Comparison of ENCODE assay signal across 19 cellular contexts in the genomic region with DNA sequence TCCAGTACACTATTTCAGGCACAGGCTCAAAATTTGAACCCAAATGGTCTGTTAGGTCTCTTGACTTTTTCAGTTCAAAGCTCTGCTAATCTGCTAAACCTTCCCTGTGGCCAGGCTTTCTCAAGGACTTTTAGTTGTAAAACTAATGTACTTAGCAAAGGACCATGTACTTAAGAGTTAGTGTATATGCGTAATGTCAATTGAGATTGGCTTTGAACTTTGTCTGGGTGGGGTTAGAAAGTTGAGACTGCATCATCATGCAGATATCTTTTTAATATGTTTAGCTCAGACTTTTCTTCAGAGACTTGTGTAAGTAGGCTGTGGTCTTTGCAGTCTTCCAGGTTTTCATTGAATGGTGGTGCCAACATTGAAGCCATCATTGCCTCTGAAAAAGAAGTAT. TPM values are rescaled to one million over a fixed set of nuclear protein-coding genes. Genes with fewer than 3 reads are reported as not detected.
DNase-seq lines count a peak whose midpoint lies in the region; ATAC-seq, FAIRE-seq and TF ChIP-seq lines count a peak whose summit lies in the region.
"Had no signal": no experiment of that assay in that cellular context is flagged by ENCODE, and none has a peak within 500 bp of the region (broad histone marks: within the 10 kb centered on the region; RNA-seq: fewer than 3 reads in every experiment).

No MANE protein-coding gene starts in this region.

- H3K79me2 ChIP-seq in hepatocyte: no peaks in the 10 kb centered on the region

- DNase-seq in cardiac muscle cell (ENCODE audit: low read depth in 1 of 2, low spot score in 1 of 2) (no peak), left ventricle myocardium superior (no peak), hepatocyte (ENCODE audit: low spot score) (peak; percentile 8), small intestine (peak; percentile 84), NCI-H510A (lab: John Stamatoyannopoulos, UW) (no peak)
- no peak for DNase-seq in effector memory CD4-positive, alpha-beta T cell
- DNase-seq: Caco-2; CD4-positive, CD25-positive, alpha-beta regulatory T cell; CD8-positive, alpha-beta T cell; DMS153; DND-41; GM23248; H7; HCEC 1CT had no signal

- H3K36me3 ChIP-seq in cardiac muscle cell (peaks cover 63% of the 10 kb centered on the region), hepatocyte (replicated peaks; ENCODE audit: insufficient read depth, low read depth) (peaks cover 4% of the 10 kb centered on the region), small intestine (ENCODE audit: control insufficient read depth in 2 of 2, insufficient read depth in 2 of 2, low read length in 2 of 2) (peaks cover 14 to 26% of the 10 kb centered on the region in 2 donors)
- peaks cover 55% of the 10 kb centered on the region for H3K36me3 ChIP-seq in effector memory CD4-positive, alpha-beta T cell (ENCODE audit: control insufficient read depth, insufficient read depth, low read length)

- H3K9me3 ChIP-seq in cardiac muscle cell (ENCODE audit: low read depth) (no peaks in the 10 kb centered on the region), hepatocyte (ENCODE audit: low read depth) (no peaks in the 10 kb centered on the region), small intestine (ENCODE audit: control insufficient read depth, low read depth) (no peaks in the 10 kb centered on the region)
- no peaks in the 10 kb centered on the region for H3K9me3 ChIP-seq in effector memory CD4-positive, alpha-beta T cell (ENCODE audit: control insufficient read depth, low read length)
- H3K9me3 ChIP-seq: BLaER1, Caco-2 had no signal

- TF ChIP-seq CTCF in cardiac muscle cell (IDR thresholded peaks at IDR 0.05; ENCODE audit: low read depth, low read length) (no peak), hepatocyte (IDR thresholded peaks at IDR 0.05; ENCODE audit: poor library complexity) (no peak)

- H3K27ac ChIP-seq in cardiac muscle cell (peak overlapping the region; percentile 29), hepatocyte (peak overlapping the region; percentile 24), small intestine (ENCODE audit: low read depth in 1 of 2, low read length in 1 of 2) (no peak overlapping the region)
- H3K27ac ChIP-seq in effector memory CD4-positive, alpha-beta T cell (ENCODE audit: insufficient read depth, low read length, poor library complexity, severe bottlenecking): no peak overlapping the region
- H3K27ac ChIP-seq: BLaER1, C4-2B, GM23248 had no signal

- WGBS in hepatocyte (ENCODE audit: low lambda C conversion rate, missing lambda C conversion rate): 83% methylated on average over 1 of the region's 1 CpG
- 21 to 75% (median 36%) methylated on average over 1 of the region's 1 CpG for WGBS in small intestine, 3 donors

- no peaks in the 10 kb centered on the region for H4K20me1 ChIP-seq in hepatocyte (ENCODE audit: insufficient read depth, poor library complexity, severe bottlenecking)
- H4K20me1 ChIP-seq: BLaER1 had no signal

- no peak overlapping the region for H3K4me2 ChIP-seq in hepatocyte
- H3K4me2 ChIP-seq: BLaER1 had no signal

- no peaks in the 10 kb centered on the region for H3K9me2 ChIP-seq in hepatocyte (replicated peaks; ENCODE audit: insufficient read depth)

- H3K4me3 ChIP-seq in cardiac muscle cell (no peak overlapping the region), hepatocyte (no peak overlapping the region), small intestine (ENCODE audit: low read depth in 1 of 2, low read length in 2 of 2) (no peak overlapping the region)
- no peak overlapping the region for H3K4me3 ChIP-seq in effector memory CD4-positive, alpha-beta T cell (ENCODE audit: insufficient read depth, low read depth, low read length, poor library complexity, severe bottlenecking)
- H3K4me3 ChIP-seq: BLaER1, GM23248 had no signal

- FAIRE-seq in small intestine (lab: Jason Lieb, UNC): no peak
- FAIRE-seq: G401.6, GM19239, H1 had no signal

- H2AFZ ChIP-seq in hepatocyte: no peak overlapping the region
- H2AFZ ChIP-seq: GM23248 had no signal

- no peaks in the 10 kb centered on the region for H3K27me3 ChIP-seq in cardiac muscle cell
- H3K27me3 ChIP-seq in hepatocyte: no peaks in the 10 kb centered on the region
- H3K27me3 ChIP-seq in small intestine (ENCODE audit: control insufficient read depth in 2 of 2, insufficient read depth in 2 of 2, low read length in 2 of 2): no peaks in the 10 kb centered on the region
- H3K27me3 ChIP-seq in effector memory CD4-positive, alpha-beta T cell (replicated peaks; ENCODE audit: control insufficient read depth, insufficient read depth, low read length, poor library complexity, severe bottlenecking): no peaks in the 10 kb centered on the region
- H3K27me3 ChIP-seq: BLaER1 had no signal

- no peak for ATAC-seq in left ventricle myocardium superior
- ATAC-seq: CD8-positive, alpha-beta T cell had no signal

- intact Hi-C loops in left ventricle myocardium superior (cut with micrococcal nuclease): no loop called here

- H3K4me1 ChIP-seq in cardiac muscle cell (ENCODE audit: low read depth) (no peaks in the 10 kb centered on the region), hepatocyte (ENCODE audit: insufficient read depth) (no peaks in the 10 kb centered on the region), small intestine (ENCODE audit: control insufficient read depth in 2 of 2, insufficient read depth in 1 of 2, low read depth in 1 of 2, low read length in 1 of 2) (no peaks in the 10 kb centered on the region)
- H3K4me1 ChIP-seq in effector memory CD4-positive, alpha-beta T cell (ENCODE audit: control insufficient read depth, insufficient read depth, low read length, poor library complexity, severe bottlenecking): no peaks in the 10 kb centered on the region
- H3K4me1 ChIP-seq: BLaER1, Caco-2 had no signal

RNA-seq across cellular contexts. Expression of gene CYP51A1, which starts 33.8 kb away (rescaled TPM):
- total RNA-seq in cardiac muscle cell (41.0 and 94.4 TPM in 2 replicates), left ventricle myocardium superior (17.6 TPM), hepatocyte (414 and 425 TPM in 2 replicates)
- polyA plus RNA-seq in cardiac muscle cell (70.0 and 116 TPM in 2 replicates), hepatocyte (155 and 200 TPM in 2 replicates), small intestine (10 to 100 TPM in 2 of 3 donors, 1 to 10 TPM in 1; 9.7 to 92.5 (median 15.7) TPM)

Comparison
In these comparisons a context has a peak if more than half of its experiments do, and no peak if none do; other contexts are left out.
1. DNase-seq: peak in hepatocyte (single experiment) and small intestine (single experiment); none in cardiac muscle cell (0 of 2), left ventricle myocardium superior (single experiment), effector memory CD4-positive, alpha-beta T cell (0 of 3) and NCI-H510A (single experiment).
2. H3K27ac ChIP-seq: peak in cardiac muscle cell (single experiment) and hepatocyte (single experiment); none in small intestine (0 of 2) and effector memory CD4-positive, alpha-beta T cell (single experiment).